Comparison of ENCODE assay signal across 8 cellular contexts in the genomic region with DNA sequence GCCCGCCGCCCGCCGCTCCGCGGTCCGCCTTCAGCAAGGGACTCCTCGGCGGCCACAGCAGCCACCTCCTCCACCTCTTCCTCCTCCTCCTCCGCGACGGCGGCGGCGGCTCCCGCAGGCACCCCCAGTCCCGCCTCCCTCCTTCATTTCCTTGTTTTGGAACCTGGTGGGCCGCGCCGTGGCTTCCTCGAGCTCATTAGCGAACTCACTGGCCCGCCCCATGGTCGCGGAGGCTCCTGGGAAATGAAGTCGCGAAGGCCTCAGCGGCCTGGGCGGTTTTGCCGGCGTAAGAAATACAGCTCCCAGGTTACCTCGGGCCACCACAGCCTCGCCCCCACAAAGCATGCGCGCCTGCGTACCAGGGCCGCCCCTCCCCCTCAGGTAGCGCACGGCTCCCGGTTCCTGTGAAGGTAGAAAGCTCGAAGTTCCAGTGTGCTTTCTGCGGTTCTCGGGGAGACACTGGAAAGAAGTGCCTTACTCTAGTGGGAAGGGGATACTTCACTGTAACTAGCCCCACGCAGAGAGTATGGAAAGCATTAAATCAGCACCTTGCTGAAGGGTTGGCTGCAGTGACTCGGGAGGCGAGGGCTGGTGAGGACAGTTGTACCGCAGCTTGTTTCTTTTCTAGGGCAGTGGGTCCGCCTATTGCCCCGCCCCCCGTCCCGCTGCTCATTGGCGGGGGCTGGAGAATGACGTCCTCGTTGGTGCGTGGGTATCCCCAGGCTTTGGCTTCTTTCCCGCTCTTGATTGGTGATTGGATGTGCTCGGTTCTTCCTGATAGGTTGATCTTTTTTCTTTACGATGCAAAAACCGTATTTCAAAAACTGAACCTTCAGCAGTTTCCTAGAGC. TPM values are rescaled to one million over a fixed set of nuclear protein-coding genes. Genes with fewer than 3 reads are reported as not detected.
DNase-seq lines count a peak whose midpoint lies in the region; ATAC-seq and TF ChIP-seq lines count a peak whose summit lies in the region.

Gene CDK19 (minus strand): TSS at position 210 of the 850 bp plus-strand sequence. CDS start 333 bp downstream, outside the sequence.

- peak within 1 kb of the TSS; percentile 92 for H3K23ac ChIP-seq in IMR-90 (ENCODE audit: low read depth, low read length)

- dilution Hi-C loops in IMR-90 (cut with HindIII; ENCODE audit: low sequenced_read_pairs, unreplicated experiment), result no loop called here

- H3K18ac ChIP-seq in IMR-90 (ENCODE audit: low read depth, low read length), result peak within 1 kb of the TSS; percentile 80

- in situ Hi-C loops in IMR-90 (cut with MboI; ENCODE audit: low sequenced_read_pairs), result loop anchor here (5.0 kb wide), 1 partner anchor 62 kb away; no protein-coding TSS in a partner anchor

- H3K27me3 ChIP-seq in IMR-90 (ENCODE audit: control insufficient read depth, insufficient read depth, low read length) (no peaks in the 10 kb centered on the region), mononuclear cell (ENCODE audit: insufficient read depth, low read length) (no peaks in the 10 kb centered on the region)

- peak within 1 kb of the TSS; percentile 97 for H3K14ac ChIP-seq in IMR-90 (replicated peaks; ENCODE audit: low read depth, low read length)

- no peak within 1 kb of the TSS for H2BK20ac ChIP-seq in IMR-90 (ENCODE audit: low read depth, low read length)

- peak within 1 kb of the TSS; percentile 95 for H3K4ac ChIP-seq in IMR-90 (ENCODE audit: low read depth, low read length)

- POLR2A ChIA-PET in IMR-90 (lab: Charles Lee; ENCODE audit: unreplicated experiment), result interaction anchor here (0.6 to 1.1 kb wide), 4 partner anchors 59 to 273 kb away, joined by 4 to 8 read pairs (median 4); partner anchors contain the start of gene AMD1

- H2AFZ ChIP-seq in IMR-90 (replicated peaks; ENCODE audit: low read length, poor library complexity), result peak within 1 kb of the TSS; percentile 99

- H3K9me3 ChIP-seq in IMR-90 (ENCODE audit: control insufficient read depth, insufficient read depth, low read length) (no peaks in the 10 kb centered on the region), mononuclear cell (ENCODE audit: low read depth, low read length) (no peaks in the 10 kb centered on the region)

- H3K56ac ChIP-seq in IMR-90 (ENCODE audit: extremely low read depth, insufficient read depth, low read length), result peak within 1 kb of the TSS; percentile 99

- H3K4me1 ChIP-seq in IMR-90 (ENCODE audit: control insufficient read depth, insufficient read depth, low read length), result no peaks in the 10 kb centered on the region; the same call in 1 of the 2 replicates
- H3K4me1 ChIP-seq in mononuclear cell (ENCODE audit: insufficient read depth, low read length), result peaks cover 45% of the 10 kb centered on the region

- intact Hi-C loops in IMR-90 (cut with micrococcal nuclease), result loop anchor here (1.0 to 2.0 kb wide), 3 partner anchors 59 to 287 kb away; partner anchors contain the start of gene AMD1

- H2BK5ac ChIP-seq in IMR-90 (ENCODE audit: low read depth, low read length, poor library complexity, severe bottlenecking), result peak within 1 kb of the TSS; percentile 90

- peak within 1 kb of the TSS; percentile 75 for H2BK120ac ChIP-seq in IMR-90 (ENCODE audit: low read depth, low read length)

- H3K27ac ChIP-seq in IMR-90 (ENCODE audit: insufficient read depth, low read length), result peak within 1 kb of the TSS; percentile 89

- peaks cover 7% of the 10 kb centered on the region; the same call in 1 of the 2 replicates for H4K20me1 ChIP-seq in IMR-90 (ENCODE audit: insufficient read depth, low read length)

- no peaks in the 10 kb centered on the region for H3K36me3 ChIP-seq in IMR-90 (ENCODE audit: control insufficient read depth, insufficient read depth, low read length)

- H3K79me1 ChIP-seq in IMR-90 (ENCODE audit: low read depth in 1 of 2, low read length in 2 of 2), result peaks cover 5 to 29% of the 10 kb centered on the region in 2 experiments; a peak in 3 of 4 replicates

- H2BK15ac ChIP-seq in IMR-90 (ENCODE audit: low read depth, low read length), result peak within 1 kb of the TSS; percentile 80; the same call in 1 of the 3 replicates

- no peaks in the 10 kb centered on the region for H3K9me1 ChIP-seq in IMR-90 (ENCODE audit: insufficient read depth, low read length)

- no TSS peak for BruUV-seq in IMR-90 (replicated peaks; lab: Mats Ljungman, UMichigan)

- H4K91ac ChIP-seq in IMR-90 (ENCODE audit: insufficient read depth, low read depth, low read length), result peak within 1 kb of the TSS; percentile 91

- peak within 1 kb of the TSS; percentile 98 for H3K4me2 ChIP-seq in IMR-90 (ENCODE audit: low read depth, low read length)

- TF ChIP-seq POLR2A in IMR-90 (IDR thresholded peaks at IDR 0.05; ENCODE audit: low read depth, low read length), result peak; percentile 86

- DNase-seq in DMS 273 (lab: John Stamatoyannopoulos, UW; ENCODE audit: unreplicated experiment) (peak; percentile 99), IMR-90 (peak; percentile 98), OCI-M1 (lab: John Stamatoyannopoulos, UW) (peak; percentile 100), activated T-cell treated with anti-CD3 and anti-CD28 coated beads for 4 hours (peak; percentile 96), epithelial cell of esophagus (ENCODE audit: low read depth) (peak; percentile 99)
- DNase-seq in stimulated activated CD8-positive, alpha-beta memory T cell treated with anti-CD3 and anti-CD28 coated beads, Interleukin-4, amount 100 ng/mL, for 1 hour (ENCODE audit: low read depth in 2 of 2, low spot score in 1 of 2), result peak; percentile 95 to 97

- 0 out of 2 replicates have a peak, but pooled peaks have one; percentile 2 for TF ChIP-seq RAD21 in IMR-90 (IDR thresholded peaks at IDR 0.05; ENCODE audit: low read length)

- peak within 1 kb of the TSS; percentile 72 for H4K5ac ChIP-seq in IMR-90 (ENCODE audit: low read depth, low read length)

- H2AK9ac ChIP-seq in IMR-90 (replicated peaks; ENCODE audit: low read depth, low read length, poor library complexity), result peak within 1 kb of the TSS; percentile 98

- TF ChIP-seq CTCF in IMR-90 (conservative IDR thresholded peaks at IDR 0.05; ENCODE audit: low read depth, low read length), result no peak
- TF ChIP-seq CTCF in epithelial cell of esophagus (IDR thresholded peaks at IDR 0.05; ENCODE audit: insufficient read depth, low read depth, low read length, missing control alignments), result no peak

- H4K8ac ChIP-seq in IMR-90 (ENCODE audit: low read depth in 2 of 2, low read length in 2 of 2), result peak within 1 kb of the TSS; percentile 63 to 98

- H2AK5ac ChIP-seq in IMR-90 (ENCODE audit: low read depth, low read length), result peak within 1 kb of the TSS; percentile 79

- H3K9ac ChIP-seq in IMR-90 (ENCODE audit: low read depth, low read length), result peak within 1 kb of the TSS; percentile 94

- CTCF ChIA-PET in IMR-90 (lab: Yijun Ruan, JAX), result interaction anchor here (0.6 kb wide), 1 partner anchor 100 kb away, joined by 3 read pairs; no protein-coding TSS in a partner anchor

- WGBS in IMR-90 (ENCODE audit: extremely low coverage in 2 of 2, insufficient read length in 1 of 2), 2 experiments, result 0% methylated on average over 12 of the region's 59 CpGs; no CpG with 5 or more reads in 1 of the 2 experiments

- peak; percentile 77 for ATAC-seq in GM21528 (IDR thresholded peaks at IDR 0.05; ENCODE audit: low FRiP score, unreplicated experiment)
- ATAC-seq in IMR-90 (ENCODE audit: low read depth), result peak; percentile 91

- H3K4me3 ChIP-seq in IMR-90 (ENCODE audit: insufficient read depth, low read depth, low read length) (peak within 1 kb of the TSS; percentile 59), epithelial cell of esophagus (ENCODE audit: low read length) (peak within 1 kb of the TSS; percentile 83), mononuclear cell (ENCODE audit: low read length) (peak within 1 kb of the TSS; percentile 90)

TF ChIP-seq in IMR-90, 13 proteins besides CTCF, POLR2A, EP300 and RAD21:
- TF ChIP-seq CEBPB (IDR thresholded peaks at IDR 0.05; ENCODE audit: low read depth, low read length) (no peak), FOS (IDR thresholded peaks at IDR 0.05; ENCODE audit: low read depth, low read length) (no peak), NFE2L2 (IDR thresholded peaks at IDR 0.05; ENCODE audit: low read depth, low read length) (no peak), CHD1 (IDR thresholded peaks at IDR 0.05; ENCODE audit: low read depth, low read length) (no peak), BHLHE40 (IDR thresholded peaks at IDR 0.05; ENCODE audit: low read depth, low read length) (0 out of 2 replicates have a peak, but pooled peaks have one; percentile 18), MAZ (IDR thresholded peaks at IDR 0.05; ENCODE audit: borderline replicate concordance, low read depth, low read length) (peak; percentile 56; the same call in 1 of the 2 replicates), SMC3 (IDR thresholded peaks at IDR 0.05; ENCODE audit: low read depth, low read length) (no peak), RFX5 (IDR thresholded peaks at IDR 0.05; ENCODE audit: low read depth, low read length) (no peak), RCOR1 (IDR thresholded peaks at IDR 0.05; ENCODE audit: insufficient replicate concordance, low read length) (no peak), MXI1 (IDR thresholded peaks at IDR 0.05; ENCODE audit: borderline replicate concordance, low read depth, low read length) (peak; percentile 64; the same call in 1 of the 2 replicates), MAFK (IDR thresholded peaks at IDR 0.05; ENCODE audit: low read depth, low read length) (peak; percentile 88)
- TF ChIP-seq, protein P1, sequence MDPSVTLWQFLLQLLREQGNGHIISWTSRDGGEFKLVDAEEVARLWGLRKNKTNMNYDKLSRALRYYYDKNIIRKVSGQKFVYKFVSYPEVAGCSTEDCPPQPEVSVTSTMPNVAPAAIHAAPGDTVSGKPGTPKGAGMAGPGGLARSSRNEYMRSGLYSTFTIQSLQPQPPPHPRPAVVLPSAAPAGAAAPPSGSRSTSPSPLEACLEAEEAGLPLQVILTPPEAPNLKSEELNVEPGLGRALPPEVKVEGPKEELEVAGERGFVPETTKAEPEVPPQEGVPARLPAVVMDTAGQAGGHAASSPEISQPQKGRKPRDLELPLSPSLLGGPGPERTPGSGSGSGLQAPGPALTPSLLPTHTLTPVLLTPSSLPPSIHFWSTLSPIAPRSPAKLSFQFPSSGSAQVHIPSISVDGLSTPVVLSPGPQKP (IDR thresholded peaks at IDR 0.05; ENCODE audit: borderline replicate concordance, low read depth, low read length), result no peak
- TF ChIP-seq, protein P2, sequence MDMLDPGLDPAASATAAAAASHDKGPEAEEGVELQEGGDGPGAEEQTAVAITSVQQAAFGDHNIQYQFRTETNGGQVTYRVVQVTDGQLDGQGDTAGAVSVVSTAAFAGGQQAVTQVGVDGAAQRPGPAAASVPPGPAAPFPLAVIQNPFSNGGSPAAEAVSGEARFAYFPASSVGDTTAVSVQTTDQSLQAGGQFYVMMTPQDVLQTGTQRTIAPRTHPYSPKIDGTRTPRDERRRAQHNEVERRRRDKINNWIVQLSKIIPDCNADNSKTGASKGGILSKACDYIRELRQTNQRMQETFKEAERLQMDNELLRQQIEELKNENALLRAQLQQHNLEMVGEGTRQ (IDR thresholded peaks at IDR 0.05; ENCODE audit: low read depth, low read length), result 0 out of 2 replicates have a peak, but pooled peaks have one; percentile 4

RNA-seq across cellular contexts. Expression of gene CDK19, which starts in this region (rescaled TPM):
- total RNA-seq in IMR-90 (2012; rRNA removed) (6.8 and 7.5 TPM in 2 replicates), mononuclear cell (7.9 TPM)
- polyA plus RNA-seq in IMR-90 (2012; rRNA removed), result 4.4 and 6.0 TPM in 2 replicates
- 1.6 TPM in 2 replicates for polyA plus RNA-seq in IMR-90 (2012; cell fraction: cytosol; rRNA removed)
- polyA plus RNA-seq in IMR-90 (2012; cell fraction: nucleus; rRNA removed; ENCODE audit: low replicate concordance), result 1.4 and 6.7 TPM in 2 replicates

Comparison
In these comparisons a context has a peak if more than half of its experiments do, and no peak if none do; other contexts are left out.
1. Peak in every context shown above with its lines: DNase-seq, ATAC-seq, H3K4me3 ChIP-seq and H3K27ac ChIP-seq.